15 cellular contexts compared by ENCODE assay signal in genomic region chr17:2849327-2849670, GRCh38. TPM values are rescaled to one million over a fixed set of nuclear protein-coding genes. Genes with fewer than 3 reads are reported as not detected.
DNase-seq lines count a peak whose midpoint lies in the region; ATAC-seq and TF ChIP-seq lines count a peak whose summit lies in the region.
"Had no signal": no experiment of that assay in that cellular context is flagged by ENCODE, and none has a peak within 500 bp of the region (broad histone marks: within the 10 kb centered on the region; RNA-seq: fewer than 3 reads in every experiment).

No MANE protein-coding gene starts in this region.

- intact Hi-C loops in natural killer cell (cut with micrococcal nuclease), result no loop called here

- H3K36me3 Mint-ChIP-seq in natural killer cell, result no peaks in the 10 kb centered on the region
- H3K36me3 Mint-ChIP-seq: stimulated activated effector memory CD8-positive, alpha-beta T cell treated with anti-CD3 and anti-CD28 coated beads, Interleukin-12 subunit alpha, Interleukin-12 subunit beta, amount 100 ng/mL, for 72 hours had no signal

- no peak overlapping the region for H3K27ac ChIP-seq in coronary artery
- H3K27ac ChIP-seq: brain microvascular endothelial cell, esophagus squamous epithelium, gastrocnemius medialis, lower lobe of right lung had no signal

- H3K4me3 Mint-ChIP-seq in natural killer cell, result no peak overlapping the region
- H3K4me3 Mint-ChIP-seq: activated T-cell treated with anti-CD3 and anti-CD28 coated beads, Interleukin-2, amount 50 U/mL, for 24 hours had no signal

- H3K4me3 ChIP-seq in coronary artery, result no peak overlapping the region
- H3K4me3 ChIP-seq: esophagus squamous epithelium, gastrocnemius medialis, lower lobe of right lung had no signal

- H3K4me1 Mint-ChIP-seq in natural killer cell, result peaks cover 44 to 65% of the 10 kb centered on the region in 2 donors

- TF ChIP-seq CTCF in natural killer cell (IDR thresholded peaks at IDR 0.05) (no peak), coronary artery (IDR thresholded peaks at IDR 0.05) (no peak)

- no peaks in the 10 kb centered on the region for H3K9me3 Mint-ChIP-seq in natural killer cell
- H3K9me3 Mint-ChIP-seq: activated T-cell treated with anti-CD3 and anti-CD28 coated beads, Interleukin-2, amount 50 U/mL, for 24 hours; effector memory CD8-positive, alpha-beta T cell; stimulated activated effector memory CD8-positive, alpha-beta T cell treated with anti-CD3 and anti-CD28 coated beads, Interleukin-12 subunit alpha, Interleukin-12 subunit beta, amount 100 ng/mL, for 72 hours had no signal

- DNase-seq in COLO668 (lab: John Stamatoyannopoulos, UW; ENCODE audit: unreplicated experiment) (peak; percentile 17), SK-N-DZ (ENCODE audit: low spot score) (peak; percentile 70), kidney glomerular epithelial cell (lab: John Stamatoyannopoulos, UW) (peak; percentile 77), renal cortical epithelial cell (ENCODE audit: low read depth) (peak; percentile 83), NAMALWA (ENCODE audit: low spot score) (no peak), natural killer cell (no peak), coronary artery (ENCODE audit: low spot score) (no peak)
- DNase-seq in stimulated activated CD8-positive, alpha-beta memory T cell treated with anti-CD3 and anti-CD28 coated beads, Interleukin-4, amount 100 ng/mL, for 48 hours, result no peak
- DNase-seq: esophagus squamous epithelium had no signal

- no peak for ATAC-seq in natural killer cell

- H3K27ac Mint-ChIP-seq in natural killer cell, result no peak overlapping the region
- H3K27ac Mint-ChIP-seq: activated T-cell treated with anti-CD3 and anti-CD28 coated beads, Interleukin-2, amount 50 U/mL, for 24 hours had no signal

- no peaks in the 10 kb centered on the region for H3K27me3 Mint-ChIP-seq in natural killer cell (ENCODE audit: low read depth in 2 of 2)

RNA-seq across cellular contexts. Expression of gene RAP1GAP2, which starts 53.1 kb away (rescaled TPM):
- 11.6 and 12.0 TPM in 2 replicates for polyA plus RNA-seq in SK-N-DZ (2014; cell fraction: cytosol; rRNA removed)
- polyA plus RNA-seq in SK-N-DZ (2014; cell fraction: nucleus; rRNA removed), result 32.4 and 37.7 TPM in 2 replicates
- total RNA-seq in renal cortical epithelial cell (11.1 and 15.9 TPM in 2 replicates), natural killer cell (100 to 1,000 TPM; 274 to 418 (median 390) TPM)

Comparison
In these comparisons a context has a peak if more than half of its experiments do, and no peak if none do; other contexts are left out.
1. DNase-seq: peak in COLO668 (single experiment), SK-N-DZ (single experiment), kidney glomerular epithelial cell (single experiment) and renal cortical epithelial cell (single experiment); none in NAMALWA (single experiment), natural killer cell (single experiment), coronary artery (single experiment) and stimulated activated CD8-positive, alpha-beta memory T cell treated with anti-CD3 and anti-CD28 coated beads, Interleukin-4, amount 100 ng/mL, for 48 hours (single experiment).
2. RNA of gene RAP1GAP2, which starts 53.1 kb away (total RNA-seq): 274 to 418 TPM in natural killer cell; 11.1 to 15.9 TPM in renal cortical epithelial cell; every median in the first group is over 10 times any median in the second.